In the genomic region with DNA sequence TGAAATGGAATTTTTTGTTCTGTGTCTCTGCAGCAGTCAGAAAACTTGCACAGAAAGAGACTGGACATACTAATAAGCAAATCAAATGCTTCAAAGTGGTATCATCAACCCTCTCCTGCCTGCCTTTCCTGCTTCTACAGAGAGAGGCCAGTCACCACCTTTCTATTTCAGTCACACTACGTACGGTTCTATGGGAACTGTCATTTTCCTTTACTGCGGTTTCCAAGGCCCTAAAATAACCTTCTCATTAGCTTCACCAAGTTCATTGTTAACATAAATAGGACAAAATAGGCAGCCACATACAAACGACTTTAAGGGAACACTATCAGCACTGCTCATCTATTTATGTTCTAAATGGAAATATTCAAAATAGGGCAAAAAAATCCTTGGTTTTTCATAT, we compare ENCODE assay signal across 8 cellular contexts.
DNase-seq lines count a peak whose midpoint lies in the region; ATAC-seq and TF ChIP-seq lines count a peak whose summit lies in the region.

No MANE protein-coding gene starts in this region.

- H3K27ac ChIP-seq in C4-2B = peak overlapping the region; percentile 79
- H3K27ac ChIP-seq in RWPE2 (ENCODE audit: poor library complexity, severe bottlenecking) = peak overlapping the region; percentile 8
- H3K27ac ChIP-seq in adrenal gland = peak overlapping the region in 2 of 5 donors; percentile 19 to 58

- H3K4me3 Mint-ChIP-seq in memory B cell = no peak overlapping the region

- WGBS in adrenal gland, 4 donors = 18 to 29% (median 24%) methylated on average over 4 of the region's 4 CpGs

- no peak for TF ChIP-seq POLR2A in GM18505 (IDR thresholded peaks at IDR 0.05; ENCODE audit: borderline replicate concordance, extremely low read depth, insufficient read depth, insufficient read length)
- no peak for TF ChIP-seq POLR2A in adrenal gland (IDR thresholded peaks at IDR 0.05)

- H3K4me3 ChIP-seq in RWPE2 (ENCODE audit: severe bottlenecking) = no peak overlapping the region
- H3K4me3 ChIP-seq in adrenal gland = no peak overlapping the region

- H3K27ac Mint-ChIP-seq in memory B cell = peak overlapping the region; percentile 86

- peak; percentile 69 for ATAC-seq in GM21529 (IDR thresholded peaks at IDR 0.05; ENCODE audit: unreplicated experiment)
- no peak for ATAC-seq in RWPE2 (ENCODE audit: low read depth)
- peak; percentile 35 for ATAC-seq in memory B cell (ENCODE audit: low read depth)
- ATAC-seq in GM18505 (IDR thresholded peaks at IDR 0.05; ENCODE audit: unreplicated experiment) = no peak
- no peak for ATAC-seq in GM21515 (IDR thresholded peaks at IDR 0.05; ENCODE audit: unreplicated experiment)

- no peaks in the 10 kb centered on the region for H3K9me3 ChIP-seq in RWPE2 (ENCODE audit: severe bottlenecking)
- no peaks in the 10 kb centered on the region for H3K9me3 ChIP-seq in adrenal gland (replicated peaks in 1 of 3)

- H3K9me3 Mint-ChIP-seq in memory B cell = no peaks in the 10 kb centered on the region

- no peak for DNase-seq in RWPE2 (ENCODE audit: low spot score)
- no peak for DNase-seq in memory B cell (ENCODE audit: low spot score in 2 of 2)
- no peak for DNase-seq in NCI-H2196 (lab: John Stamatoyannopoulos, UW; ENCODE audit: unreplicated experiment)
- DNase-seq in adrenal gland = no peak

- intact Hi-C loops in adrenal gland (cut with DNase I) = no loop called here

- H3K4me1 ChIP-seq in RWPE2 (ENCODE audit: insufficient read depth, poor library complexity, severe bottlenecking) (peaks cover 8% of the 10 kb centered on the region), adrenal gland (replicated peaks in 1 of 2) (peaks cover 4 to 19% of the 10 kb centered on the region in 2 donors)

- peaks cover 2% of the 10 kb centered on the region for H3K36me3 Mint-ChIP-seq in memory B cell

- TF ChIP-seq CTCF in C4-2B (conservative IDR thresholded peaks at IDR 0.05) (no peak), RWPE2 (IDR thresholded peaks at IDR 0.05; ENCODE audit: poor library complexity, severe bottlenecking) (no peak), adrenal gland (IDR thresholded peaks at IDR 0.05) (no peak)

- H3K27me3 Mint-ChIP-seq in memory B cell = no peaks in the 10 kb centered on the region

- H3K27me3 ChIP-seq in RWPE2 (ENCODE audit: insufficient read depth, poor library complexity, severe bottlenecking) (no peaks in the 10 kb centered on the region), adrenal gland (no peaks in the 10 kb centered on the region)

- H3K4me1 Mint-ChIP-seq in memory B cell = peaks cover 26% of the 10 kb centered on the region

- H3K36me3 ChIP-seq in RWPE2 (ENCODE audit: low read depth) (no peaks in the 10 kb centered on the region), adrenal gland (replicated peaks in 1 of 2) (no peaks in the 10 kb centered on the region)

Comparison
In these comparisons a context has a peak if more than half of its experiments do, and no peak if none do; other contexts are left out.
1. ATAC-seq: peak in GM21529 (single experiment) and memory B cell (single experiment); none in RWPE2 (single experiment), GM18505 (single experiment) and GM21515 (single experiment).